ENCODE assay signal across 8 cellular contexts in the genomic region with DNA sequence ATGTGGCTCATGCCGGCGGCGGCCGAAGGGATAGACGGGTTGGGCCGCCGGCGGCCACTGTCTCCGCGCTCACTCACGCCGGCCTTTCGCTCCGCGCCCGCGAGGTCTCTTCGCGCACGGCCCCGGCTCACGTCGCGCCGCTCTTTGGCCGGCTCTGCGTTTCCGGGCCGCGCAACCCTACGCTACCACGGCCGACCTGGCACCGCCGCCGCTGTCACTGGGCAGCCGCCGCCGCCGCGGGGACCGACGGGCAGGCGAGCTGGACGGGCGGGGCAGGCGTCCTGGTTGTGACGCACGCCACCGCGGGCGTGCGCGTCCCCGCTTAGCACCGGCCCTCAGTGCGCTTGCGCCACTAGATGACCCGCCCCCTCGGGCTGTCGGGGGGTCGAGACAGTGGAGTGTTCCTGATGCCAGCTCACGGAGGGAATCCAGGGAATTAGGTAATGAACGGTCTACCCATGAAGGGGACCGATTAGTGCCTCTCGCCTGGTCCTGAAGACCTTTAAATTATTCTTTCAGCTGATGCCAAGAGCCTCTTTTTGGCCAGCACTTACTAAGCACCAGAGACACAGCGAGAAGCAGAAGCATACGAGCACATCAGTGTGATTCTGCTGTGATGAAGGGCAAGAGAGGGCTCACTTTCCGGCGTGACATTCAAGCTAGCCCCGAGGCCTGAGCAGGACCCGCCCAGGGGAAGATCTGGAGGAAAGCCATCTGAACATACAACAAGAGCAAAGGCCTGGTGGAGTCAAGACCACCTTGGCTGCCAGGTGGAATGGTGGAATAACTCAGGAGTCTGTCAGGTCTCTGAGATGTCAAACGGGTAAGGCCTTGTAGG. TPM values are rescaled to one million over a fixed set of nuclear protein-coding genes. Genes with fewer than 3 reads are reported as not detected.
DNase-seq lines count a peak whose midpoint lies in the region; ATAC-seq and TF ChIP-seq lines count a peak whose summit lies in the region.

Gene PRKAR2A, minus strand, starts transcription at position 289 of the 838 bp plus-strand sequence. Its CDS starts 278 bp downstream, at position 11.

- CTCF ChIA-PET in activated CD8-positive, alpha-beta T cell treated with anti-CD3 and anti-CD28 coated beads for 36 hours (lab: Charles Lee) = interaction anchor here (0.7 to 1.8 kb wide), 4 partner anchors 41 to 108 kb away, joined by 4 to 5 read pairs (median 4); partner anchors contain the start of gene SLC25A20

- peaks cover 8% of the 10 kb centered on the region for H3K36me3 Mint-ChIP-seq in activated CD8-positive, alpha-beta T cell treated with anti-CD3 and anti-CD28 coated beads for 36 hours (ENCODE audit: low read depth)

- POLR2A ChIA-PET in activated CD8-positive, alpha-beta T cell treated with anti-CD3 and anti-CD28 coated beads for 36 hours (lab: Charles Lee) = interaction anchor here (0.7 to 2.6 kb wide), 9 partner anchors 9 to 246 kb away, joined by 3 to 13 read pairs (median 4); partner anchors contain the start of gene QRICH1

- WGBS in lower leg skin, 2 donors = 2% methylated on average over 29 to 43 of the region's 73 CpGs

- peak within 1 kb of the TSS; percentile 93 for H3K27ac Mint-ChIP-seq in activated CD8-positive, alpha-beta T cell treated with anti-CD3 and anti-CD28 coated beads for 36 hours

- peak within 1 kb of the TSS; percentile 81 for H3K4me3 Mint-ChIP-seq in activated CD8-positive, alpha-beta T cell treated with anti-CD3 and anti-CD28 coated beads for 36 hours

- H3K4me3 ChIP-seq in lower leg skin (ENCODE audit: low read depth, poor library complexity, severe bottlenecking) = peak within 1 kb of the TSS; percentile 91

- H3K9me3 Mint-ChIP-seq in activated CD8-positive, alpha-beta T cell treated with anti-CD3 and anti-CD28 coated beads for 36 hours = no peaks in the 10 kb centered on the region

- no peaks in the 10 kb centered on the region for H3K27me3 Mint-ChIP-seq in activated CD8-positive, alpha-beta T cell treated with anti-CD3 and anti-CD28 coated beads for 36 hours

- DNase-seq in C1 segment of cervical spinal cord (lab: John Stamatoyannopoulos, UW) = peak; percentile 40 to 92 (median 86)
- DNase-seq in NCI-H82 (lab: John Stamatoyannopoulos, UW) = peak; percentile 92
- peak; percentile 84 for DNase-seq in activated CD8-positive, alpha-beta T cell treated with anti-CD3 and anti-CD28 coated beads for 36 hours
- peak; percentile 89 for DNase-seq in ecto neural progenitor cell (ENCODE audit: low spot score)
- DNase-seq in lower leg skin (ENCODE audit: low spot score in 2 of 2) = peak; percentile 74 to 97
- DNase-seq in stimulated activated CD4-positive, alpha-beta T cell treated with anti-CD3 and anti-CD28 coated beads, Interleukin-4, amount 100 ng/mL, for 24 hours = peak; percentile 83

- no peak for TF ChIP-seq POLR2A in lower leg skin (IDR thresholded peaks at IDR 0.05)

- no peak for TF ChIP-seq CTCF in activated CD8-positive, alpha-beta T cell treated with anti-CD3 and anti-CD28 coated beads for 36 hours (IDR thresholded peaks at IDR 0.05)
- no peak for TF ChIP-seq CTCF in lower leg skin (IDR thresholded peaks at IDR 0.05)

- intact Hi-C loops in activated CD8-positive, alpha-beta T cell treated with anti-CD3 and anti-CD28 coated beads for 36 hours (cut with micrococcal nuclease) = no loop called here
- intact Hi-C loops in lower leg skin (cut with DNase I; ENCODE audit: low total_unique reads) = no loop called here

- peaks cover 24% of the 10 kb centered on the region for H3K4me1 Mint-ChIP-seq in activated CD8-positive, alpha-beta T cell treated with anti-CD3 and anti-CD28 coated beads for 36 hours (ENCODE audit: low read depth)

- ATAC-seq in GM19328 (IDR thresholded peaks at IDR 0.05; ENCODE audit: unreplicated experiment) = peak; percentile 88
- ATAC-seq in HG03460 (IDR thresholded peaks at IDR 0.05; ENCODE audit: unreplicated experiment) = peak; percentile 82
- peak; percentile 92 for ATAC-seq in activated CD8-positive, alpha-beta T cell treated with anti-CD3 and anti-CD28 coated beads for 36 hours

RNA-seq across cellular contexts. Expression of gene PRKAR2A, which starts in this region (rescaled TPM):
- 10 to 100 TPM; 31.0 to 32.1 TPM for total RNA-seq in activated CD8-positive, alpha-beta T cell treated with anti-CD3 and anti-CD28 coated beads for 36 hours
- 10 to 100 TPM; 25.4 to 53.2 (median 29.3) TPM for total RNA-seq in lower leg skin

Comparison
In these comparisons a context has a peak if more than half of its experiments do, and no peak if none do; other contexts are left out.
1. Peak in every context shown above with its lines: DNase-seq, ATAC-seq and H3K4me3 ChIP-seq.